Comparison of ENCODE assay signal across 12 cellular contexts in the genomic region with DNA sequence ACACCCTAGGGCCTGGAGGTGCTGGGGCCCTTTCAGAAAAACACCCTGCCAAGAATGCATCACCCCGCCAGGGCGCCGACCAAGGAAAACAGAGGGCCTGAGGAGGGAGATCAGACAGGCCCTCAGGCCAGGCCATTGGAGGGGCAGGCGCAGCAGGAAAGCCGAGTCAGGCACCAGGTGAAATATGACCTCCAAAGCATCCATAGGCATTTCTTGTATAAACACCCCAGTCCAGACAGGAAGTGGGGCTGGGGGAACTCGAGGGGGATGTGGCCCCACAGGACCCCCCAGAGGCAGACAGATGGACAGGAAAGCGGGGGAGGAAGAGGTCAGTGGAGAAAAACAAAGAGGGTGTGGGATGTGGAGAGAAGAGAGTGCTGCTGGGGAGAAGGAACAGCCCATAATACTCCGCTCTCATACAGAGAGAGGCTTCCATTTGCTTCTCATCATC. TPM values are rescaled to one million over a fixed set of nuclear protein-coding genes. Genes with fewer than 3 reads are reported as not detected.
DNase-seq lines count a peak whose midpoint lies in the region; ATAC-seq lines count a peak whose summit lies in the region.
"Had no signal": no experiment of that assay in that cellular context is flagged by ENCODE, and none has a peak within 500 bp of the region (broad histone marks: within the 10 kb centered on the region; RNA-seq: fewer than 3 reads in every experiment).

No MANE protein-coding gene starts in this region.

- DNase-seq in astrocyte of the hippocampus (ENCODE audit: low read depth, low spot score), result peak; percentile 82
- peak; percentile 41 for DNase-seq in kidney glomerular epithelial cell (lab: John Stamatoyannopoulos, UW)
- DNase-seq in NCI-H2029 treated with DMSO at 0.1 percent for 48 hours (lab: John Stamatoyannopoulos, UW), result no peak
- DNase-seq in LoVo (ENCODE audit: low spot score), result no peak
- DNase-seq in central memory CD4-positive, alpha-beta T cell, result no peak
- DNase-seq: activated naive CD4-positive, alpha-beta T cell treated with anti-CD3 and anti-CD28 coated beads for 36 hours; CD4-positive, CD25-positive, alpha-beta regulatory T cell; immature natural killer cell; NCI-H1048 had no signal

- H3K4me1 ChIP-seq in HUES64 (ENCODE audit: insufficient read depth, low read length), result peaks cover 25% of the 10 kb centered on the region

- no peak overlapping the region for H3K9ac ChIP-seq in HUES64 (ENCODE audit: low read depth, low read length)

- WGBS in HUES64, result 62% methylated on average over 8 of the region's 8 CpGs

- H3K36me3 ChIP-seq in HUES64 (ENCODE audit: insufficient read depth, low read length), result peaks cover 5% of the 10 kb centered on the region; the same call in 1 of the 2 replicates

- H3K4me3 ChIP-seq in HUES64 (ENCODE audit: low read length), result no peak overlapping the region

- H3K27me3 ChIP-seq in HUES64 (ENCODE audit: insufficient read depth, low read length), result no peaks in the 10 kb centered on the region

- no peak for ATAC-seq in GM19023 (IDR thresholded peaks at IDR 0.05; ENCODE audit: unreplicated experiment)

- H3K27ac ChIP-seq in HUES64 (ENCODE audit: low read depth, low read length), result peak overlapping the region; percentile 20
- H3K27ac ChIP-seq in temporal lobe (ENCODE audit: low read depth, low read length), result peak overlapping the region; percentile 30

- H3K9me3 ChIP-seq in HUES64 (ENCODE audit: insufficient read depth, low read depth, low read length), result no peaks in the 10 kb centered on the region

RNA-seq across cellular contexts. Expression of gene TRIM62, which starts 18.2 kb away (rescaled TPM):
- polyA plus RNA-seq in HUES64 (2013, experiment 1 of 2), result 6.1 TPM
- polyA plus RNA-seq in HUES64 (2013, experiment 2 of 2), result 11.2 TPM
- total RNA-seq in temporal lobe, result 6.1 TPM

Comparison
In these comparisons a context has a peak if more than half of its experiments do, and no peak if none do; other contexts are left out.
1. DNase-seq: peak in astrocyte of the hippocampus (single experiment) and kidney glomerular epithelial cell (single experiment); none in NCI-H2029 treated with DMSO at 0.1 percent for 48 hours (single experiment), LoVo (single experiment) and central memory CD4-positive, alpha-beta T cell (single experiment).